Comparison of ENCODE assay signal across 3 cellular contexts in genomic region chr2:181076666-181077065, GRCh38.
TF ChIP-seq lines count a peak whose summit lies in the region.

No MANE protein-coding gene starts in this region.

TF ChIP-seq in SK-N-SH treated with all-trans-retinoic acid at 6 μM for 48 hours, 23 proteins besides CTCF, POLR2A, EP300 and RAD21:
- no peak for TF ChIP-seq TSHZ2 (CRISPR knock-in tag; IDR thresholded peaks at IDR 0.05)
- TF ChIP-seq TCF4 (CRISPR knock-in tag; IDR thresholded peaks at IDR 0.05; ENCODE audit: borderline replicate concordance): no peak
- TF ChIP-seq SNAI2 (CRISPR knock-in tag; IDR thresholded peaks at IDR 0.05): no peak
- TF ChIP-seq ZNF70 (CRISPR knock-in tag; IDR thresholded peaks at IDR 0.05): no peak
- TF ChIP-seq ISL1 (CRISPR knock-in tag; IDR thresholded peaks at IDR 0.05): no peak
- TF ChIP-seq ZNF8 (CRISPR knock-in tag; IDR thresholded peaks at IDR 0.05): no peak
- no peak for TF ChIP-seq ESRRG (CRISPR knock-in tag; IDR thresholded peaks at IDR 0.05)

TF ChIP-seq in SK-N-SH, 30 proteins besides CTCF, POLR2A, EP300 and RAD21 (continued from another document):
- no peak for TF ChIP-seq REST (IDR thresholded peaks at IDR 0.05; ENCODE audit: low read depth, low read length)
- TF ChIP-seq GATA2 (CRISPR knock-in tag; IDR thresholded peaks at IDR 0.05): no peak
- TF ChIP-seq NRF1 (IDR thresholded peaks at IDR 0.05; ENCODE audit: low read depth, low read length): no peak
- no peak for TF ChIP-seq MAX (IDR thresholded peaks at IDR 0.05; ENCODE audit: low read depth)
- no peak for TF ChIP-seq MEF2A (IDR thresholded peaks at IDR 0.05; ENCODE audit: borderline replicate concordance, low read depth)
- no peak for TF ChIP-seq PBX3 (IDR thresholded peaks at IDR 0.05)
- no peak for TF ChIP-seq SIN3A (IDR thresholded peaks at IDR 0.05; ENCODE audit: borderline replicate concordance, low read depth, low read length)
- TF ChIP-seq FOSL2 (IDR thresholded peaks at IDR 0.05; ENCODE audit: borderline replicate concordance, low read depth): no peak
- TF ChIP-seq IRF3 (IDR thresholded peaks at IDR 0.05; ENCODE audit: low read depth, low read length): no peak
- TF ChIP-seq MXI1 (IDR thresholded peaks at IDR 0.05; ENCODE audit: low read depth, low read length): no peak
- TF ChIP-seq TAF1 (IDR thresholded peaks at IDR 0.05; ENCODE audit: borderline replicate concordance, low read depth, low read length): no peak
- no peak for TF ChIP-seq TEAD4 (IDR thresholded peaks at IDR 0.05; ENCODE audit: borderline replicate concordance, insufficient read depth)

TF ChIP-seq in WTC11, 78 proteins besides CTCF, POLR2A, EP300 and RAD21 (continued from another document):
- no peak for TF ChIP-seq ERG (CRISPR knock-in tag; IDR thresholded peaks at IDR 0.05)
- no peak for TF ChIP-seq NFYB (CRISPR knock-in tag; conservative IDR thresholded peaks at IDR 0.05; ENCODE audit: low read depth)
- no peak for TF ChIP-seq E2F5 (CRISPR knock-in tag; IDR thresholded peaks at IDR 0.05)
- TF ChIP-seq GABPB1 (CRISPR knock-in tag; IDR thresholded peaks at IDR 0.05): no peak
- TF ChIP-seq SP1 (CRISPR knock-in tag; conservative IDR thresholded peaks at IDR 0.05): no peak
- TF ChIP-seq MYBL2 (CRISPR knock-in tag; IDR thresholded peaks at IDR 0.05): no peak
- no peak for TF ChIP-seq ZNF396 (CRISPR knock-in tag; IDR thresholded peaks at IDR 0.05; ENCODE audit: borderline replicate concordance)
- no peak for TF ChIP-seq FOXP1 (CRISPR knock-in tag; IDR thresholded peaks at IDR 0.05; ENCODE audit: borderline replicate concordance)
- TF ChIP-seq ZBTB43 (CRISPR knock-in tag; IDR thresholded peaks at IDR 0.05): no peak
- no peak for TF ChIP-seq ZNF121 (CRISPR knock-in tag; IDR thresholded peaks at IDR 0.05)
